Comparison of ENCODE assay signal across 35 cellular contexts in the genomic region with DNA sequence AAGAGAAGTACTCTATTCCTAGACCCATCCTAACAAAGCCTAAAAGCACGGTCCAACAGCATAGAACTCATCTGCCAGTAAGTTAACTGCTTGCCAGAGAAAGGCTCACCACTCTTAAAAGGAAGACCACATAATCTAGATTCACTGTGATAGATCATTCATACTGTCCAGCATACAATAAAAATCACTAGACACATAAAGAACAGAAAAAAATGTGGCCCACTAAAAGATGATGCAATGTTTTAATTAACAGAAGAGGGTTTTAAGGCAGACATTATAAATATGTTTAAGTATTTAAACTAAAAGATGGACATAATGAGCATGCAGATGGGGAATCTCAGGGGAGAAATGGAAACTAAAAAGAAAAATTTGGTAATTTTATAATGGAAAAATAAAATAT.
"Had no signal": no experiment of that assay in that cellular context is flagged by ENCODE, and none has a peak within 500 bp of the region (broad histone marks: within the 10 kb centered on the region; RNA-seq: fewer than 3 reads in every experiment).

No MANE protein-coding gene starts in this region.

- H3K4me3 ChIP-seq: MG63 had no signal

- DNase-seq: Karpas-422, Kasumi-1, MG63, MM.1S, MV-4-11, NCI-H1048, NCI-H1092, NCI-H1092 treated with DMSO at 0.1 percent for 48 hours, NCI-H1105, NCI-H1105 treated with DMSO at 0.1 percent for 48 hours, NCI-H1417, NCI-H1417 treated with DMSO at 0.1 percent for 48 hours, NCI-H1436, NCI-H1436 treated with DMSO at 0.1 percent for 48 hours, NCI-H146, NCI-H1694, NCI-H1694 treated with DMSO at 0.1 percent for 48 hours, NCI-H187, NCI-H187 treated with DMSO at 0.1 percent for 48 hours, NCI-H1930, NCI-H2029, NCI-H2029 treated with DMSO at 0.1 percent for 48 hours, NCI-H2081, NCI-H2081 treated with DMSO at 0.1 percent for 48 hours, NCI-H2107, NCI-H2171, NCI-H2171 treated with DMSO at 0.1 percent for 48 hours, NCI-H2227 treated with DMSO at 0.1 percent for 48 hours, NCI-H226, NCI-H345, NCI-H446, NCI-H446 treated with DMSO at 0.1 percent for 48 hours, NCI-H510A, NCI-H510A treated with DMSO at 0.1 percent for 48 hours, NCI-H524 had no signal

- H3K27me3 ChIP-seq: MG63 had no signal

- H3K9me3 ChIP-seq: MG63 had no signal

- H3K36me3 ChIP-seq: MG63 had no signal
